21 cellular contexts compared by ENCODE assay signal in the genomic region with DNA sequence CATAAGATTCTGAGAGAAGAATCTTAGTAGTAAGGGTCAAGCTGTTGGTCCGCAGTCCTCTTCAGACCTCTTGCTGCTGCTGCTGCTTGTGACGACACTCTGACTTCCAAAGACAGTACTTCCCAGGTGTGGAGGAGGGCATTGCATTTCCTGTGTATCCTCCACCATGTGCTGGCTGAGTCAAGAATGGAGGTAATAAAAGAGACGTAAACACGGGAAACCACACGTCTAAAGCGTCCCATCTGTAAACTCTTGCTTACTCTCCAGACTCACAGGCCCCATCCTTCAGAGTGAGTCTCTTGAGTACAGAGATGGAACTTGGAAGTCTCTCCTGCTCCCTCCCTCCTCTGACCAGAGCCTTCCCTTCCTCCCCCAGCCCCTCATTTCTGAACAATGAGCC. TPM values are rescaled to one million over a fixed set of nuclear protein-coding genes. Genes with fewer than 3 reads are reported as not detected.
DNase-seq lines count a peak whose midpoint lies in the region; TF ChIP-seq lines count a peak whose summit lies in the region.
"Had no signal": no experiment of that assay in that cellular context is flagged by ENCODE, and none has a peak within 500 bp of the region (broad histone marks: within the 10 kb centered on the region; RNA-seq: fewer than 3 reads in every experiment).

No MANE protein-coding gene starts in this region.

- H3K4ac ChIP-seq in mesenchymal stem cell (ENCODE audit: low read depth in 1 of 2, low read length in 2 of 2) = peak overlapping the region in 1 of 2 experiments; percentile 49

- POLR2A ChIA-PET in CD4-positive, alpha-beta memory T cell (lab: Charles Lee; ENCODE audit: partially characterized antibody) = no interaction called here

- H3K23ac ChIP-seq in mesenchymal stem cell (ENCODE audit: low read length in 2 of 2) = no peak overlapping the region

- no peak overlapping the region for H2BK15ac ChIP-seq in mesenchymal stem cell (ENCODE audit: low read depth, poor library complexity, severe bottlenecking)

- no peak overlapping the region for H2AFZ ChIP-seq in mesenchymal stem cell (ENCODE audit: low read depth, low read length)

- no peak overlapping the region for H2BK5ac ChIP-seq in mesenchymal stem cell (ENCODE audit: low read depth, low read length, poor library complexity, severe bottlenecking)

- peak overlapping the region; percentile 91 for H4K91ac ChIP-seq in mesenchymal stem cell (ENCODE audit: low read length)

- no peak overlapping the region for H3K4me3 Mint-ChIP-seq in CD4-positive, alpha-beta memory T cell
- H3K4me3 Mint-ChIP-seq: B cell; CD4-positive, alpha-beta T cell had no signal

- peaks cover 35% of the 10 kb centered on the region for H3K79me1 ChIP-seq in mesenchymal stem cell (replicated peaks; ENCODE audit: low read length, poor library complexity, severe bottlenecking)

- H3K27ac Mint-ChIP-seq in CD4-positive, alpha-beta memory T cell = peak overlapping the region in 1 of 7 donors; percentile 1
- H3K27ac Mint-ChIP-seq: B cell; CD4-positive, alpha-beta T cell had no signal

- H3K4me2 ChIP-seq in mesenchymal stem cell (ENCODE audit: low read length, poor library complexity, severe bottlenecking) = no peak overlapping the region

- no peaks in the 10 kb centered on the region for H3K4me1 Mint-ChIP-seq in CD4-positive, alpha-beta memory T cell
- H3K4me1 Mint-ChIP-seq: B cell had no signal

- H4K8ac ChIP-seq in mesenchymal stem cell (ENCODE audit: low read length) = peak overlapping the region; percentile 75

- H3K9ac ChIP-seq in mesenchymal stem cell (ENCODE audit: low read length) = no peak overlapping the region

- no peaks in the 10 kb centered on the region for H3K9me3 Mint-ChIP-seq in CD4-positive, alpha-beta memory T cell
- H3K9me3 Mint-ChIP-seq: CD4-positive, alpha-beta T cell had no signal

- no peak for TF ChIP-seq CTCF in AG10803 (conservative IDR thresholded peaks at IDR 0.05; ENCODE audit: low read length)
- no peak for TF ChIP-seq CTCF in ascending aorta (IDR thresholded peaks at IDR 0.05)

- peak overlapping the region; percentile 58 for H2BK120ac ChIP-seq in mesenchymal stem cell (ENCODE audit: low read depth, low read length)

- H3K9me3 ChIP-seq in ascending aorta (no peaks in the 10 kb centered on the region), mesenchymal stem cell (ENCODE audit: control insufficient read depth, low read length) (no peaks in the 10 kb centered on the region)
- no peaks in the 10 kb centered on the region for H3K9me3 ChIP-seq in CD4-positive, alpha-beta memory T cell (ENCODE audit: control insufficient read depth in 1 of 2, low read length in 2 of 2)
- H3K9me3 ChIP-seq: SJCRH30 had no signal

- H3K27me3 ChIP-seq in ascending aorta = no peaks in the 10 kb centered on the region
- H3K27me3 ChIP-seq in mesenchymal stem cell (ENCODE audit: control insufficient read depth in 1 of 2, insufficient read depth in 1 of 2, low read length in 2 of 2) = no peaks in the 10 kb centered on the region
- no peaks in the 10 kb centered on the region for H3K27me3 ChIP-seq in CD4-positive, alpha-beta memory T cell (ENCODE audit: insufficient read depth, low read length)
- H3K27me3 ChIP-seq: SJCRH30 had no signal

- H3K27me3 Mint-ChIP-seq in CD4-positive, alpha-beta memory T cell = peaks cover 4 to 6% of the 10 kb centered on the region in 2 donors
- H3K27me3 Mint-ChIP-seq: B cell; CD4-positive, alpha-beta T cell had no signal

- H2AK5ac ChIP-seq in mesenchymal stem cell (ENCODE audit: low read length, severe bottlenecking) = no peak overlapping the region

- H3K14ac ChIP-seq in mesenchymal stem cell (ENCODE audit: low read length in 2 of 2) = no peak overlapping the region

- no peaks in the 10 kb centered on the region for H3K36me3 Mint-ChIP-seq in CD4-positive, alpha-beta memory T cell

- WGBS in mesenchymal stem cell = 15% methylated on average over 6 of the region's 6 CpGs

- no peaks in the 10 kb centered on the region for H3K36me3 ChIP-seq in ascending aorta
- H3K36me3 ChIP-seq in mesenchymal stem cell (ENCODE audit: control insufficient read depth in 1 of 2, insufficient read depth in 2 of 2, low read depth in 1 of 2, low read length in 2 of 2) = peaks cover 0 to 4% of the 10 kb centered on the region in 2 experiments
- H3K36me3 ChIP-seq in CD4-positive, alpha-beta memory T cell (ENCODE audit: insufficient read depth, low read length) = no peaks in the 10 kb centered on the region

- peak overlapping the region; percentile 75 to 78 for H3K18ac ChIP-seq in mesenchymal stem cell (ENCODE audit: low read depth in 1 of 2, low read length in 2 of 2)

- peak overlapping the region; percentile 56 to 97 for H2BK12ac ChIP-seq in mesenchymal stem cell (ENCODE audit: low read length in 2 of 2)

- TF ChIP-seq POLR2A in erythroblast (IDR thresholded peaks at IDR 0.05; ENCODE audit: low read length) = no peak

- CTCF ChIA-PET in CD4-positive, alpha-beta memory T cell (lab: Charles Lee; ENCODE audit: partially characterized antibody) = no interaction called here

- intact Hi-C loops in ascending aorta (cut with DNase I) = loop anchor here (5.0 kb wide), 1 partner anchor 87 kb away; no protein-coding TSS in a partner anchor
- intact Hi-C loops in CD4-positive, alpha-beta memory T cell (cut with micrococcal nuclease) = no loop called here

- H3K27ac ChIP-seq in ascending aorta (peak overlapping the region; percentile 75 to 81), mesenchymal stem cell (ENCODE audit: low read length, poor library complexity, severe bottlenecking) (no peak overlapping the region)
- no peak overlapping the region for H3K27ac ChIP-seq in CD4-positive, alpha-beta memory T cell (ENCODE audit: low read depth, low read length)
- H3K27ac ChIP-seq: SJCRH30 had no signal

- H3K4me1 ChIP-seq in ascending aorta (peaks cover 5 to 20% of the 10 kb centered on the region in 2 donors), mesenchymal stem cell (ENCODE audit: control insufficient read depth, insufficient read depth, low read depth, low read length) (peaks cover 13% of the 10 kb centered on the region)
- H3K4me1 ChIP-seq in CD4-positive, alpha-beta memory T cell (ENCODE audit: insufficient read depth, low read length) = no peaks in the 10 kb centered on the region

- peak; percentile 25 for DNase-seq in AG10803 (ENCODE audit: low read depth)
- DNase-seq in HCEC 1CT = peak; percentile 45
- DNase-seq in ascending aorta (ENCODE audit: low spot score in 2 of 2) = peak in 1 of 2 donors; percentile 47
- DNase-seq in mesenchymal stem cell = peak; percentile 92
- DNase-seq in hippocampal formation (lab: John Stamatoyannopoulos, UW) = no peak
- DNase-seq in CD4-positive, alpha-beta memory T cell = no peak
- DNase-seq in AG08396 (ENCODE audit: low spot score) = no peak
- no peak for DNase-seq in erythroblast (lab: John Stamatoyannopoulos, UW)
- DNase-seq: CD4-positive, alpha-beta T cell; DND-41; GF-D8; H7; NCI-H1436; NCI-H2029; NCI-H2171; NCI-H446; NK-92 treated with Interleukin-12 subunit alpha and Interleukin-12 subunit beta, amount 100 ng/mL, for 24 hours; OCI-M1; SJCRH30 had no signal

- H3K4me3 ChIP-seq in AG10803 (ENCODE audit: low read length) (no peak overlapping the region), ascending aorta (no peak overlapping the region), mesenchymal stem cell (ENCODE audit: insufficient read depth in 1 of 2, low read depth in 1 of 2, low read length in 2 of 2) (no peak overlapping the region)
- H3K4me3 ChIP-seq in CD4-positive, alpha-beta memory T cell (ENCODE audit: low read length in 2 of 2) = no peak overlapping the region
- H3K4me3 ChIP-seq: K562, SJCRH30 had no signal

RNA-seq across cellular contexts. Expression of a gene that starts 25.6 kb away (rescaled TPM):
- total RNA-seq in ascending aorta = 16.3 TPM
- polyA plus RNA-seq in mesenchymal stem cell (2013, experiment 1 of 2) = 11.5 TPM
- 11.2 TPM for polyA plus RNA-seq in mesenchymal stem cell (2013, experiment 2 of 2)
- 1 to 10 TPM; 1.9 to 2.4 TPM for total RNA-seq in CD4-positive, alpha-beta memory T cell
- under 1 TPM in 1 of 2 donors, not detected in 1; 0.24 TPM for polyA plus RNA-seq in CD4-positive, alpha-beta memory T cell

Comparison
In these comparisons a context has a peak if more than half of its experiments do, and no peak if none do; other contexts are left out.
1. DNase-seq: peak in AG10803 (single experiment), HCEC 1CT (single experiment) and mesenchymal stem cell (single experiment); none in hippocampal formation (0 of 2), CD4-positive, alpha-beta memory T cell (0 of 5), AG08396 (single experiment) and erythroblast (0 of 2).
2. H3K27ac ChIP-seq: peak in ascending aorta (2 of 2); none in mesenchymal stem cell (single experiment) and CD4-positive, alpha-beta memory T cell (single experiment).